Comparison of ENCODE assay signal across 27 cellular contexts in the genomic region with DNA sequence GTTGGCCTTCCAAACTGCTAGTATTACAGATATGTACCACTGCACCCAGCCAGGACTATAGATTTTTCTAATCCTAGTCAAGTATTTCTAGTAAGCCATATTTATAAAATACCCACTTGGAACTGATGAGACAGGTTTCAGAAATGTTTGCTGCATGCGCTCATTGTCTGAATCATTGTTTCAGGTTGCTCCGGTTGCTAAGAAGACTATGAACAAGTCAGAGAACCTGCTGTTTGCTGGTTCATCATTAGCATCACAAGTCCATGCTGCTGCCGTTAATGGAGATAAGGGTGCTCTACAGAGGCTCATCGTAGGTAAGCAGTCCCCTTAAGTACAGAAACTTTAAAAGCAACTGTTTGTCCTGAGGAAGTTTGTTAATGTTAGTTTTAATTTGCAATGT. TPM values are rescaled to one million over a fixed set of nuclear protein-coding genes. Genes with fewer than 3 reads are reported as not detected.
DNase-seq lines count a peak whose midpoint lies in the region; ATAC-seq, FAIRE-seq and TF ChIP-seq lines count a peak whose summit lies in the region.
"Had no signal": no experiment of that assay in that cellular context is flagged by ENCODE, and none has a peak within 500 bp of the region (broad histone marks: within the 10 kb centered on the region; RNA-seq: fewer than 3 reads in every experiment).

No MANE protein-coding gene starts in this region.

- CTCF ChIA-PET in naive thymus-derived CD4-positive, alpha-beta T cell (lab: Charles Lee), result no interaction called here

- 0 out of 2 replicates have a peak, but pooled peaks cover 6% of the 10 kb centered on the region for H3K4me1 ChIP-seq in GM23248 (ENCODE audit: insufficient read depth)
- H3K4me1 ChIP-seq in astrocyte (ENCODE audit: insufficient read depth, low read length), result peaks cover 13% of the 10 kb centered on the region
- H3K4me1 ChIP-seq in keratinocyte (ENCODE audit: control insufficient read depth, extremely low read depth, insufficient read depth, low read length), result peaks cover 17% of the 10 kb centered on the region
- peaks cover 9 to 10% of the 10 kb centered on the region in 2 donors for H3K4me1 ChIP-seq in naive thymus-derived CD4-positive, alpha-beta T cell (ENCODE audit: control insufficient read depth in 2 of 2, insufficient read depth in 2 of 2, low read length in 2 of 2)
- H3K4me1 ChIP-seq: BE2C had no signal

- peaks cover 7% of the 10 kb centered on the region for H3K4me1 Mint-ChIP-seq in astrocyte (ENCODE audit: low read depth, unreplicated experiment)
- H3K4me1 Mint-ChIP-seq in naive thymus-derived CD4-positive, alpha-beta T cell, result peaks cover 7 to 16% (median 9%) of the 10 kb centered on the region in 7 donors

- H4K20me1 ChIP-seq in GM23248 (ENCODE audit: insufficient read depth), result no peaks in the 10 kb centered on the region
- H4K20me1 ChIP-seq in astrocyte (ENCODE audit: insufficient read depth, low read length), result no peaks in the 10 kb centered on the region
- H4K20me1 ChIP-seq in keratinocyte (ENCODE audit: control insufficient read depth, extremely low read depth, insufficient read depth, low read length), result no peaks in the 10 kb centered on the region

- H3K27ac ChIP-seq in GM23248 (no peak overlapping the region), astrocyte (ENCODE audit: low read depth, low read length) (peak overlapping the region; percentile 58), keratinocyte (ENCODE audit: control insufficient read depth, insufficient read depth, low read length) (peak overlapping the region; percentile 80)
- H3K27ac ChIP-seq in naive thymus-derived CD4-positive, alpha-beta T cell (ENCODE audit: low read depth, low read length), result no peak overlapping the region
- H3K27ac ChIP-seq: ascending aorta, HL-60, upper lobe of right lung had no signal

- no peak for ATAC-seq in HG03159 (IDR thresholded peaks at IDR 0.05; ENCODE audit: unreplicated experiment)
- no peak for ATAC-seq in naive thymus-derived CD4-positive, alpha-beta T cell
- ATAC-seq: upper lobe of right lung had no signal

- H3K9me3 Mint-ChIP-seq in astrocyte (ENCODE audit: unreplicated experiment), result no peaks in the 10 kb centered on the region
- no peaks in the 10 kb centered on the region for H3K9me3 Mint-ChIP-seq in naive thymus-derived CD4-positive, alpha-beta T cell
- H3K9me3 Mint-ChIP-seq: activated CD4-positive, alpha-beta T cell treated with anti-CD3 and anti-CD28 coated beads, Interleukin-2, amount 10 ng/mL, durations not matched to agents 7 days and 5 days; activated naive CD4-positive, alpha-beta T cell treated with anti-CD3 and anti-CD28 coated beads, Interleukin-2, amount 10 ng/mL, durations not matched to agents 7 days and 5 days; nephron had no signal

- no peaks in the 10 kb centered on the region for H3K9me3 ChIP-seq in GM23248 (ENCODE audit: low read depth)
- H3K9me3 ChIP-seq in astrocyte (ENCODE audit: insufficient read depth, low read depth, low read length), result no peaks in the 10 kb centered on the region
- H3K9me3 ChIP-seq in keratinocyte (ENCODE audit: control insufficient read depth, low read depth, low read length), result no peaks in the 10 kb centered on the region
- no peaks in the 10 kb centered on the region for H3K9me3 ChIP-seq in naive thymus-derived CD4-positive, alpha-beta T cell (ENCODE audit: control insufficient read depth in 2 of 3, low read length in 3 of 3)
- H3K9me3 ChIP-seq: ascending aorta, BE2C, upper lobe of right lung had no signal

- no peaks in the 10 kb centered on the region for H3K9me1 ChIP-seq in keratinocyte (ENCODE audit: control insufficient read depth, extremely low read depth, insufficient read depth, low read length)

- H3K4me2 ChIP-seq in GM23248 (ENCODE audit: unreplicated experiment), result no peak overlapping the region
- no peak overlapping the region for H3K4me2 ChIP-seq in astrocyte (ENCODE audit: low read length)
- H3K4me2 ChIP-seq in keratinocyte (ENCODE audit: control insufficient read depth, extremely low read depth, insufficient read depth, low read depth, low read length), result no peak overlapping the region

- H3K4me3 Mint-ChIP-seq in astrocyte (ENCODE audit: unreplicated experiment), result no peak overlapping the region
- no peak overlapping the region for H3K4me3 Mint-ChIP-seq in naive thymus-derived CD4-positive, alpha-beta T cell
- H3K4me3 Mint-ChIP-seq: activated CD4-positive, alpha-beta T cell treated with anti-CD3 and anti-CD28 coated beads, Interleukin-2, amount 10 ng/mL, durations not matched to agents 7 days and 5 days; activated naive CD4-positive, alpha-beta T cell treated with anti-CD3 and anti-CD28 coated beads, Interleukin-2, amount 10 ng/mL, durations not matched to agents 7 days and 5 days; nephron had no signal

- no peaks in the 10 kb centered on the region for H3K9me2 ChIP-seq in GM23248 (ENCODE audit: insufficient read depth)

- H2AFZ ChIP-seq in GM23248 (no peak overlapping the region), astrocyte (ENCODE audit: low read depth, low read length) (no peak overlapping the region), keratinocyte (ENCODE audit: control insufficient read depth, low read length) (no peak overlapping the region)

- peaks cover 4% of the 10 kb centered on the region for H3K36me3 Mint-ChIP-seq in astrocyte (ENCODE audit: low read depth, unreplicated experiment)
- peaks cover 0 to 17% (median 3%) of the 10 kb centered on the region in 5 donors for H3K36me3 Mint-ChIP-seq in naive thymus-derived CD4-positive, alpha-beta T cell

- H3K27ac Mint-ChIP-seq in astrocyte (ENCODE audit: unreplicated experiment), result no peak overlapping the region
- H3K27ac Mint-ChIP-seq in naive thymus-derived CD4-positive, alpha-beta T cell, result no peak overlapping the region
- H3K27ac Mint-ChIP-seq: activated CD4-positive, alpha-beta T cell treated with anti-CD3 and anti-CD28 coated beads, Interleukin-2, amount 10 ng/mL, durations not matched to agents 7 days and 5 days; activated naive CD4-positive, alpha-beta T cell treated with anti-CD3 and anti-CD28 coated beads, Interleukin-2, amount 10 ng/mL, durations not matched to agents 7 days and 5 days; nephron had no signal

- dilution Hi-C loops in keratinocyte (cut with MboI; ENCODE audit: extremely low pct_ligation_motif_present, low sequenced_read_pairs), result no loop called here

- WGBS in GM23248 (ENCODE audit: low coverage in 1 of 2, low lambda C conversion rate in 2 of 2, missing lambda C conversion rate in 2 of 2), 2 experiments, result 81 to 85% methylated on average over 4 of the region's 4 CpGs

- H3K36me3 ChIP-seq in GM23248 (ENCODE audit: low read depth), result peaks cover 35% of the 10 kb centered on the region; the same call in 1 of the 2 replicates
- peaks cover 15% of the 10 kb centered on the region for H3K36me3 ChIP-seq in astrocyte (ENCODE audit: insufficient read depth, low read length)
- H3K36me3 ChIP-seq in keratinocyte (ENCODE audit: control insufficient read depth in 2 of 2, extremely low read depth in 1 of 2, insufficient read depth in 2 of 2, low read length in 2 of 2), result peaks cover 13 to 32% of the 10 kb centered on the region in 2 experiments
- peaks cover 0 to 32% (median 20%) of the 10 kb centered on the region in 3 experiments for H3K36me3 ChIP-seq in naive thymus-derived CD4-positive, alpha-beta T cell (ENCODE audit: control insufficient read depth in 2 of 3, insufficient read depth in 3 of 3, low read length in 3 of 3)

- in situ Hi-C loops in GM23248 (cut with MboI), result no loop called here

- DNase-seq in GM23248 (peak; percentile 50), HT1080 (ENCODE audit: low read depth) (peak; percentile 25), astrocyte (ENCODE audit: low read depth) (peak; percentile 75), keratinocyte (ENCODE audit: low read depth, low spot score) (no peak), GDM1 (lab: John Stamatoyannopoulos, UW) (no peak), middle frontal gyrus (ENCODE audit: extremely low spot score, low spot score) (no peak)
- no peak for DNase-seq in naive thymus-derived CD4-positive, alpha-beta T cell
- DNase-seq: activated CD4-positive, alpha-beta T cell treated with anti-CD3 and anti-CD28 coated beads, Interleukin-2, amount 10 ng/mL, durations not matched to agents 7 days and 5 days; activated naive CD4-positive, alpha-beta T cell treated with anti-CD3 and anti-CD28 coated beads, Interleukin-2, amount 10 ng/mL, durations not matched to agents 7 days and 5 days; BE2C; COR-L47; effector memory CD4-positive, alpha-beta T cell; H7; KBM-7; kidney; NCI-H2029; NCI-H446; posterior cingulate gyrus; RPMI8226; stimulated activated CD4-positive, alpha-beta T cell treated with anti-CD3 and anti-CD28 coated beads, Interleukin-4, amount 100 ng/mL, for 1 hour; upper lobe of right lung had no signal

- H3K79me2 ChIP-seq in GM23248 (ENCODE audit: insufficient read depth) (peaks cover 13% of the 10 kb centered on the region; the same call in 1 of the 2 replicates), astrocyte (ENCODE audit: insufficient read depth, low read length) (peaks cover 8% of the 10 kb centered on the region), keratinocyte (ENCODE audit: control insufficient read depth, insufficient read depth, low read length) (peaks cover 12% of the 10 kb centered on the region)

- no peaks in the 10 kb centered on the region for H3K27me3 Mint-ChIP-seq in astrocyte (ENCODE audit: low read depth, unreplicated experiment)
- no peaks in the 10 kb centered on the region for H3K27me3 Mint-ChIP-seq in naive thymus-derived CD4-positive, alpha-beta T cell
- H3K27me3 Mint-ChIP-seq: activated CD4-positive, alpha-beta T cell treated with anti-CD3 and anti-CD28 coated beads, Interleukin-2, amount 10 ng/mL, durations not matched to agents 7 days and 5 days; activated naive CD4-positive, alpha-beta T cell treated with anti-CD3 and anti-CD28 coated beads, Interleukin-2, amount 10 ng/mL, durations not matched to agents 7 days and 5 days had no signal

- intact Hi-C loops in naive thymus-derived CD4-positive, alpha-beta T cell (cut with micrococcal nuclease), result loop anchor here in 1 of 2 donors (10.0 kb wide), 3 partner anchors 50 to 250 kb away; a partner anchor contains a TSS

- H3K27me3 ChIP-seq in GM23248 (replicated peaks; ENCODE audit: insufficient read depth) (no peaks in the 10 kb centered on the region), astrocyte (ENCODE audit: insufficient read depth, low read length) (no peaks in the 10 kb centered on the region), keratinocyte (ENCODE audit: control insufficient read depth, extremely low read depth, insufficient read depth, low read length) (no peaks in the 10 kb centered on the region)
- no peaks in the 10 kb centered on the region for H3K27me3 ChIP-seq in naive thymus-derived CD4-positive, alpha-beta T cell (ENCODE audit: control insufficient read depth in 2 of 2, insufficient read depth in 2 of 2, low read length in 2 of 2)
- H3K27me3 ChIP-seq: ascending aorta, BE2C, upper lobe of right lung had no signal

- no peak for TF ChIP-seq CTCF in astrocyte (IDR thresholded peaks at IDR 0.05; ENCODE audit: insufficient read depth, low read depth, low read length)
- no peak for TF ChIP-seq CTCF in keratinocyte (optimal IDR thresholded peaks at IDR 0.05 in 1 of 3, IDR thresholded peaks at IDR 0.05 in 1 of 3, conservative IDR thresholded peaks at IDR 0.05 in 1 of 3; ENCODE audit: extremely low read depth in 1 of 3, insufficient read depth in 2 of 3, low read length in 3 of 3)

- H3K9ac ChIP-seq in GM23248 (no peak overlapping the region), astrocyte (ENCODE audit: low read length) (peak overlapping the region; percentile 26), keratinocyte (ENCODE audit: control insufficient read depth, extremely low read depth, insufficient read depth, low read length) (peak overlapping the region; percentile 30)

- H3K4me3 ChIP-seq in GM23248 (no peak overlapping the region), astrocyte (ENCODE audit: insufficient read depth, low read depth, low read length) (no peak overlapping the region), keratinocyte (ENCODE audit: control insufficient read depth in 2 of 3, extremely low read depth in 1 of 3, insufficient read depth in 2 of 3, low read depth in 1 of 3, low read length in 3 of 3) (no peak overlapping the region)
- H3K4me3 ChIP-seq in naive thymus-derived CD4-positive, alpha-beta T cell (ENCODE audit: low read length), result no peak overlapping the region
- H3K4me3 ChIP-seq: ascending aorta, upper lobe of right lung had no signal

- POLR2A ChIA-PET in naive thymus-derived CD4-positive, alpha-beta T cell (lab: Charles Lee), result no interaction called here

- peaks cover 17% of the 10 kb centered on the region for H3F3A ChIP-seq in GM23248 (ENCODE audit: insufficient read depth)

- peak; percentile 23 for FAIRE-seq in astrocyte (lab: Jason Lieb, UNC)
- no peak for FAIRE-seq in keratinocyte (lab: Jason Lieb, UNC)
- FAIRE-seq: G401.6, GM19239, kidney had no signal

RNA-seq across cellular contexts. Expression of a gene that starts 5.3 kb away (rescaled TPM):
- 13.8 and 17.0 TPM in 2 replicates for total RNA-seq in GM23248 (2014; rRNA removed; shearing (Covaris generic))
- polyA plus RNA-seq in GM23248 (2016; fragmentation: Nextera tagmentation; extraction: Ambion mirVana), result 8.5 and 10.5 TPM in 2 replicates
- 16.5 and 17.3 TPM in 2 replicates for total RNA-seq in HT1080 (2014; rRNA removed; shearing (Covaris generic))
- polyA plus RNA-seq in HT1080 (2015; cell fraction: cytosol; rRNA removed), result 11.1 and 11.8 TPM in 2 replicates
- 12.9 and 14.1 TPM in 2 replicates for polyA plus RNA-seq in HT1080 (2015; cell fraction: nucleus; rRNA removed)
- 15.3 and 17.5 TPM in 2 replicates for total RNA-seq in astrocyte
- polyA plus RNA-seq in keratinocyte, result 16.0 to 21.1 TPM (median 18.2 TPM) in 3 replicates
- 4.7 TPM for polyA plus RNA-seq in keratinocyte (2011; ENCODE audit: low read depth)
- 13.6 and 19.9 TPM in 2 replicates for polyA plus RNA-seq in keratinocyte (2011; cell fraction: cytosol; rRNA removed)
- 26.0 and 26.9 TPM in 2 replicates for polyA plus RNA-seq in keratinocyte (2011; cell fraction: nucleus; rRNA removed)
- polyA plus RNA-seq in keratinocyte (2012; ENCODE audit: low replicate concordance), result 3.8 and 11.4 TPM in 2 replicates
- 9.6 to 39.3 TPM (median 25.0 TPM) in 3 replicates for polyA minus RNA-seq in keratinocyte
- polyA minus RNA-seq in keratinocyte (2011; cell fraction: cytosol; rRNA and poly(A)+ RNA removed), result 12.5 TPM
- polyA minus RNA-seq in keratinocyte (2011; cell fraction: nucleus; rRNA and poly(A)+ RNA removed), result 24.8 and 43.3 TPM in 2 replicates
- 10 to 100 TPM; 15.0 to 20.8 (median 20.6) TPM for total RNA-seq in naive thymus-derived CD4-positive, alpha-beta T cell
- 10 to 100 TPM in 1 of 2 donors, 1 to 10 TPM in 1; 6.2 to 10.2 TPM for polyA plus RNA-seq in naive thymus-derived CD4-positive, alpha-beta T cell

RNA-seq across cellular contexts. Expression of a gene that starts 5.5 kb away (rescaled TPM):
- 23.8 and 24.2 TPM in 2 replicates for total RNA-seq in GM23248 (2014; rRNA removed; shearing (Covaris generic))
- polyA plus RNA-seq in GM23248 (2016; fragmentation: Nextera tagmentation; extraction: Ambion mirVana) (50.5 and 51.6 TPM in 2 replicates), keratinocyte (10.9 to 17.6 TPM (median 15.2 TPM) in 3 replicates)
- total RNA-seq in HT1080 (2014; rRNA removed; shearing (Covaris generic)), result 12.1 and 17.4 TPM in 2 replicates
- polyA plus RNA-seq in HT1080 (2015; cell fraction: cytosol; rRNA removed), result 17.3 and 18.2 TPM in 2 replicates
- 35.5 and 39.7 TPM in 2 replicates for polyA plus RNA-seq in HT1080 (2015; cell fraction: nucleus; rRNA removed)
- total RNA-seq in astrocyte, result 27.0 and 27.5 TPM in 2 replicates
- polyA plus RNA-seq in keratinocyte (2011; ENCODE audit: low read depth), result 23.6 TPM
- polyA plus RNA-seq in keratinocyte (2011; cell fraction: cytosol; rRNA removed), result 8.7 and 17.4 TPM in 2 replicates
- 18.9 and 26.3 TPM in 2 replicates for polyA plus RNA-seq in keratinocyte (2011; cell fraction: nucleus; rRNA removed)
- polyA plus RNA-seq in keratinocyte (2012; ENCODE audit: low replicate concordance), result 17.4 and 21.0 TPM in 2 replicates
- polyA minus RNA-seq in keratinocyte, result 4.2 to 10.5 TPM (median 4.4 TPM) in 3 replicates
- polyA minus RNA-seq in keratinocyte (2011; cell fraction: cytosol; rRNA and poly(A)+ RNA removed), result 8.1 TPM
- polyA minus RNA-seq in keratinocyte (2011; cell fraction: nucleus; rRNA and poly(A)+ RNA removed), result 10.8 and 16.0 TPM in 2 replicates
- total RNA-seq in naive thymus-derived CD4-positive, alpha-beta T cell, result 10 to 100 TPM in 4 of 5 experiments, 1 to 10 TPM in 1; 9.8 to 19.5 (median 15.2) TPM
- polyA plus RNA-seq in naive thymus-derived CD4-positive, alpha-beta T cell, result 10 to 100 TPM; 29.8 to 38.2 TPM

Comparison
In these comparisons a context has a peak if more than half of its experiments do, and no peak if none do; other contexts are left out.
1. DNase-seq: peak in GM23248 (single experiment), HT1080 (single experiment) and astrocyte (single experiment); none in keratinocyte (single experiment), GDM1 (single experiment), naive thymus-derived CD4-positive, alpha-beta T cell (0 of 9) and middle frontal gyrus (single experiment).
2. H3K27ac ChIP-seq: peak in astrocyte (single experiment) and keratinocyte (single experiment); none in GM23248 (single experiment) and naive thymus-derived CD4-positive, alpha-beta T cell (single experiment).